ENCODE assay signal across 32 cellular contexts in genomic region chr3:22308866-22309265, GRCh38.
DNase-seq lines count a peak whose midpoint lies in the region; ATAC-seq and TF ChIP-seq lines count a peak whose summit lies in the region.
"Had no signal": no experiment of that assay in that cellular context is flagged by ENCODE, and none has a peak within 500 bp of the region (broad histone marks: within the 10 kb centered on the region; RNA-seq: fewer than 3 reads in every experiment).

No MANE protein-coding gene starts in this region.

- H3K27ac Mint-ChIP-seq in HFFc6: no peak overlapping the region
- H3K27ac Mint-ChIP-seq: B cell; CD14-positive monocyte; CD4-positive, alpha-beta memory T cell; CD4-positive, alpha-beta T cell; CD4-positive, CD25-positive, alpha-beta regulatory T cell; CD8-positive, alpha-beta memory T cell; CD8-positive, alpha-beta T cell had no signal

- TF ChIP-seq CTCF in astrocyte of the cerebellum (IDR thresholded peaks at IDR 0.05; ENCODE audit: low read depth, low read length, missing control alignments): no peak
- TF ChIP-seq CTCF in HFFc6 (IDR thresholded peaks at IDR 0.05): no peak

- no peaks in the 10 kb centered on the region for H3K27me3 Mint-ChIP-seq in HFFc6 (ENCODE audit: insufficient read depth)
- H3K27me3 Mint-ChIP-seq: B cell; CD4-positive, alpha-beta memory T cell; CD4-positive, alpha-beta T cell; CD4-positive, CD25-positive, alpha-beta regulatory T cell; CD8-positive, alpha-beta memory T cell had no signal

- in situ Hi-C loops in G401 (cut with HindIII; ENCODE audit: low sequenced_read_pairs) (no loop called here), astrocyte of the cerebellum (cut with HindIII; ENCODE audit: low sequenced_read_pairs) (no loop called here)

- no peaks in the 10 kb centered on the region for H3K4me1 Mint-ChIP-seq in HFFc6 (ENCODE audit: low read depth)
- H3K4me1 Mint-ChIP-seq: B cell; CD14-positive monocyte; CD4-positive, alpha-beta memory T cell; CD4-positive, CD25-positive, alpha-beta regulatory T cell; CD8-positive, alpha-beta memory T cell had no signal

- H3K4me3 ChIP-seq in astrocyte of the cerebellum (ENCODE audit: low read depth, low read length): no peak overlapping the region
- H3K4me3 ChIP-seq: A549; BLaER1; BLaER1 treated with 17β-estradiol and CSF1 and Interleukin-3, amounts not matched to agents 10 nM and 100 nM had no signal

- ATAC-seq in HG03442 (IDR thresholded peaks at IDR 0.05; ENCODE audit: unreplicated experiment): no peak
- ATAC-seq: A549; CD8-positive, alpha-beta T cell had no signal

- peaks cover 26% of the 10 kb centered on the region for H3K9me3 Mint-ChIP-seq in HFFc6

- peak; percentile 80 for DNase-seq in G401 (ENCODE audit: low spot score)
- peak; percentile 18 for DNase-seq in astrocyte of the cerebellum (ENCODE audit: low read depth)
- peak; percentile 75 for DNase-seq in cerebellar cortex (ENCODE audit: low spot score)
- peak; percentile 27 for DNase-seq in cerebellum (ENCODE audit: low spot score)
- DNase-seq in activated CD4-positive, CD25-positive, alpha-beta regulatory T cell treated with anti-CD3 and anti-CD28 coated beads, Interleukin-2, amount 50 U/mL, for 72 hours: no peak
- DNase-seq in stimulated activated CD4-positive, alpha-beta T cell treated with anti-CD3 and anti-CD28 coated beads, Interleukin-4, amount 100 ng/mL, for 24 hours: no peak
- DNase-seq in HFFc6: no peak
- DNase-seq: 8988T; ACHN; AML-193; BE2C; Caco-2; Calu3; CD4-positive, alpha-beta memory T cell; CD4-positive, alpha-beta T cell; CD4-positive, CD25-positive, alpha-beta regulatory T cell; CD8-positive, alpha-beta memory T cell; CD8-positive, alpha-beta T cell; COR-L47; DMS 273 treated with DMSO at 0.1 percent for 48 hours; DMS153; DMS53; DMS79; DMS79 treated with DMSO at 0.1 percent for 48 hours; DND-41; EL had no signal

- H3K4me3 Mint-ChIP-seq in HFFc6: no peak overlapping the region
- H3K4me3 Mint-ChIP-seq: B cell; CD14-positive monocyte; CD4-positive, alpha-beta memory T cell; CD4-positive, alpha-beta T cell; CD4-positive, CD25-positive, alpha-beta regulatory T cell; CD8-positive, alpha-beta memory T cell; CD8-positive, alpha-beta T cell had no signal

- H3K36me3 Mint-ChIP-seq in HFFc6 (ENCODE audit: low read depth): no peaks in the 10 kb centered on the region
- H3K36me3 Mint-ChIP-seq: CD14-positive monocyte; CD4-positive, alpha-beta memory T cell; CD4-positive, CD25-positive, alpha-beta regulatory T cell; CD8-positive, alpha-beta memory T cell; CD8-positive, alpha-beta T cell had no signal

Comparison
In these comparisons a context has a peak if more than half of its experiments do, and no peak if none do; other contexts are left out.
1. DNase-seq: peak in G401 (single experiment), astrocyte of the cerebellum (single experiment), cerebellar cortex (single experiment) and cerebellum (single experiment); none in activated CD4-positive, CD25-positive, alpha-beta regulatory T cell treated with anti-CD3 and anti-CD28 coated beads, Interleukin-2, amount 50 U/mL, for 72 hours (single experiment), stimulated activated CD4-positive, alpha-beta T cell treated with anti-CD3 and anti-CD28 coated beads, Interleukin-4, amount 100 ng/mL, for 24 hours (single experiment) and HFFc6 (single experiment).